ENCODE assay signal across 34 cellular contexts in the genomic region with DNA sequence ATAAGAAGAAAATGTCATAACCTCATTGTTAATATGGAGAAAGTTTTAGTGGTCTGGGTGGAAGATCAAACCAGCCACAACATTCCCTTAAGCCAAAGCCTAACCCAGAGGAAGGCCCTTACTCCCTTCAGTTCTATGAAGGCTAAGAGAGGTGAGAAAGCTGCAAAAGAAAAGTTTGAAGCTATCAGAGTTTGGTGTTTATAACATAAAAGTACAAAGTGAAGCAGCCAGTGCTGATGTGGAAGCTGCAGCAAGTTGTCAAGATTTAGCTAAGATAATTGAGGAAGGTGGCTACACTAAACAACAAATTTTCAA.
"Had no signal": no experiment of that assay in that cellular context is flagged by ENCODE, and none has a peak within 500 bp of the region (broad histone marks: within the 10 kb centered on the region; RNA-seq: fewer than 3 reads in every experiment).

No MANE protein-coding gene starts in this region.

- H3K4me3 ChIP-seq: adrenal gland, body of pancreas, breast epithelium had no signal

- H3K27me3 ChIP-seq: adrenal gland, body of pancreas, brain microvascular endothelial cell had no signal

- DNase-seq: activated B cell treated with CpG ODN at 0.5 μM for 24 hours; activated CD4-positive, alpha-beta memory T cell treated with anti-CD3 and anti-CD28 coated beads for 36 hours; activated CD4-positive, alpha-beta T cell treated with anti-CD3 and anti-CD28 coated beads for 4 hours; activated CD4-positive, alpha-beta T cell treated with anti-CD3 and anti-CD28 coated beads, Interleukin-2, amount 10 ng/mL, durations not matched to agents 24 days and 14 days; activated CD4-positive, alpha-beta T cell treated with anti-CD3 and anti-CD28 coated beads, Interleukin-2, amount 50 U/mL, for 1 hour; activated CD4-positive, alpha-beta T cell treated with anti-CD3 and anti-CD28 coated beads, Interleukin-2, amount 50 U/mL, for 4 hours; activated CD4-positive, CD25-positive, alpha-beta regulatory T cell treated with anti-CD3 and anti-CD28 coated beads, Interleukin-2, amount 50 U/mL, for 72 hours; activated CD8-positive, alpha-beta memory T cell treated with anti-CD3 and anti-CD28 coated beads, Interleukin-2, amount 50 U/mL, for 4 hours; activated CD8-positive, alpha-beta T cell treated with anti-CD3 and anti-CD28 coated beads for 36 hours; activated effector memory CD4-positive, alpha-beta T cell treated with anti-CD3 and anti-CD28 coated beads, Interleukin-2, amount 50 U/mL, for 16 hours; activated gamma-delta T cell treated with Interleukin-2 at 50 U/mL for 16 hours; activated naive CD4-positive, alpha-beta T cell; activated naive CD4-positive, alpha-beta T cell treated with anti-CD3 and anti-CD28 coated beads for 36 hours; activated naive CD4-positive, alpha-beta T cell treated with anti-CD3 and anti-CD28 coated beads, Interleukin-2, amount 50 U/mL, for 16 hours; activated naive CD8-positive, alpha-beta T cell treated with anti-CD3 and anti-CD28 coated beads for 36 hours; activated T-cell treated with anti-CD3 and anti-CD28 coated beads for 4 hours; activated T-cell treated with anti-CD3 and anti-CD28 coated beads, Interleukin-2, amount 50 U/mL, for 1 hour; activated T-cell treated with anti-CD3 and anti-CD28 coated beads, Interleukin-2, amount 50 U/mL, for 4 hours; activated T-cell treated with anti-CD3 and anti-CD28 coated beads, Interleukin-2, amount 50 U/mL, for 72 hours; amniotic stem cell; aorta; body of pancreas; cerebellar nuclear complex; T-helper 1 cell; T-helper 2 cell; T-helper 9 cell had no signal

- H3K27ac ChIP-seq: adrenal gland, body of pancreas, brain microvascular endothelial cell, breast epithelium, VCaP had no signal

- FAIRE-seq: astrocyte, TTC549 had no signal

- H3K4me1 ChIP-seq: adrenal gland, breast epithelium had no signal

- H3K36me3 ChIP-seq: adrenal gland, brain microvascular endothelial cell, breast epithelium had no signal

- H3K9me3 ChIP-seq: adrenal gland, body of pancreas, breast epithelium had no signal

- ATAC-seq: activated CD8-positive, alpha-beta T cell treated with anti-CD3 and anti-CD28 coated beads for 36 hours; activated naive CD4-positive, alpha-beta T cell treated with anti-CD3 and anti-CD28 coated beads, Interleukin-2, amount 50 U/mL, for 72 hours; activated T-cell treated with anti-CD3 and anti-CD28 coated beads, Interleukin-2, amount 50 U/mL, for 4 hours; activated T-cell treated with anti-CD3 and anti-CD28 coated beads, Interleukin-2, amount 50 U/mL, for 72 hours; activated T-helper 17 cell treated with anti-CD3 and anti-CD28 coated beads, Interleukin-2, amount 50 U/mL, for 72 hours; body of pancreas had no signal
